Comparison of ENCODE assay signal across 8 cellular contexts in the genomic region with DNA sequence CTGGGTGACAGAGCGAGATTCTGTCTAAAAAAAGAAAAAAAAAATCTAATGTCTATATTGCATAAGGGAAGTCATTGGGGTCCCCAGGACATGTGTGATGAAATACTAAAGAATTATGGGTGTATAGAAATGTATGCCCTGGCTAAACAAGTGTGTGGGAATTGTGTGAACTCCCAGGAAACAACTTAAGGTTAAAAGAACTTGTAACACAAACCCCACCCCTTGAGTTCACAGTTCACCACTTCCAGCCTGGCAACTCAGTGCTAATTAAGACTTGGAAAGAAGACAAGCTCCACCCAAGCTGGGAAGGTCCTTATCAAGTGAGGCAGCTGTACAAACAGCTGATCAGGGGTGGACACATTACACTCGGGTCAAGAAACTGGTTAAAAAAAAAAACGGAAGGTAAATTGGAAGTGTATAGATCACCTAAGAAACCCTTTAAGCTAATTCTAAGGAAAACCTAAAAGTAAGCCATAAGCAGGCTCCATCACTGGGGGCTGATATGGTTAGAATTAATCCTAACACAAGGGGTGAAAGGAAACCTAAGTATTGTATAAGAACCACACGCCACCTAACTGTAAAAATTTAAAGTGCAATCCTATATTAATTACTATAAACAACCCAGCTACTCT. TPM values are rescaled to one million over a fixed set of nuclear protein-coding genes. Genes with fewer than 3 reads are reported as not detected.
DNase-seq lines count a peak whose midpoint lies in the region; FAIRE-seq and TF ChIP-seq lines count a peak whose summit lies in the region.

No MANE protein-coding gene starts in this region.

- H3K4me2 ChIP-seq in astrocyte (ENCODE audit: low read length) (no peak overlapping the region), smooth muscle cell (no peak overlapping the region)

- H2AFZ ChIP-seq in astrocyte (ENCODE audit: low read depth, low read length) (no peak overlapping the region), smooth muscle cell (ENCODE audit: low read depth) (no peak overlapping the region)

- no peak overlapping the region for H3K27ac Mint-ChIP-seq in astrocyte (ENCODE audit: unreplicated experiment)

- TF ChIP-seq POLR2A in NB4 (IDR thresholded peaks at IDR 0.05; ENCODE audit: extremely low read depth, insufficient read length) (no peak), GM12892 (IDR thresholded peaks at IDR 0.05; ENCODE audit: low read depth, low read length) (no peak), tibial nerve (IDR thresholded peaks at IDR 0.05) (no peak)

- FAIRE-seq in astrocyte (lab: Jason Lieb, UNC) (no peak), GM12892 (lab: Jason Lieb, UNC) (no peak), urothelium cell line (lab: Jason Lieb, UNC) (no peak)

- H3K36me3 ChIP-seq in astrocyte (ENCODE audit: insufficient read depth, low read length) (no peaks in the 10 kb centered on the region), smooth muscle cell (ENCODE audit: low read depth) (no peaks in the 10 kb centered on the region), tibial nerve (peaks cover 0 to 12% (median 0%) of the 10 kb centered on the region in 3 donors)

- H4K20me1 ChIP-seq in astrocyte (ENCODE audit: insufficient read depth, low read length) (no peaks in the 10 kb centered on the region), smooth muscle cell (ENCODE audit: low read depth) (no peaks in the 10 kb centered on the region)

- H3K9me3 Mint-ChIP-seq in astrocyte (ENCODE audit: unreplicated experiment): peaks cover 3% of the 10 kb centered on the region

- H3K4me3 ChIP-seq in NB4 (ENCODE audit: low read depth, low read length): no peak overlapping the region
- no peak overlapping the region for H3K4me3 ChIP-seq in astrocyte (ENCODE audit: insufficient read depth, low read depth, low read length)
- no peak overlapping the region for H3K4me3 ChIP-seq in smooth muscle cell
- no peak overlapping the region for H3K4me3 ChIP-seq in tibial nerve

- TF ChIP-seq EP300 in tibial nerve (IDR thresholded peaks at IDR 0.05): no peak

- WGBS in smooth muscle cell (ENCODE audit: low lambda C conversion rate): 60% methylated on average over 4 of the region's 4 CpGs
- WGBS in tibial nerve, 2 donors: 37 to 48% methylated on average over 4 of the region's 4 CpGs

- peaks cover 6% of the 10 kb centered on the region for H3K27me3 ChIP-seq in astrocyte (ENCODE audit: insufficient read depth, low read length)
- H3K27me3 ChIP-seq in smooth muscle cell (ENCODE audit: low read depth): peaks cover 6% of the 10 kb centered on the region
- H3K27me3 ChIP-seq in tibial nerve: no peaks in the 10 kb centered on the region

- H3K36me3 Mint-ChIP-seq in astrocyte (ENCODE audit: low read depth, unreplicated experiment): peaks cover 3% of the 10 kb centered on the region

- peaks cover 21% of the 10 kb centered on the region for H3K27me3 Mint-ChIP-seq in astrocyte (ENCODE audit: low read depth, unreplicated experiment)

- H3K4me1 Mint-ChIP-seq in astrocyte (ENCODE audit: low read depth, unreplicated experiment): peaks cover 33% of the 10 kb centered on the region

- H3K79me2 ChIP-seq in astrocyte (ENCODE audit: insufficient read depth, low read length): no peaks in the 10 kb centered on the region
- no peaks in the 10 kb centered on the region for H3K79me2 ChIP-seq in smooth muscle cell (ENCODE audit: low read depth)

- H3F3A ChIP-seq in smooth muscle cell (ENCODE audit: low read depth): peaks cover 16% of the 10 kb centered on the region

- TF ChIP-seq CTCF in NB4 (IDR thresholded peaks at IDR 0.05; ENCODE audit: low read depth, low read length) (no peak), astrocyte (IDR thresholded peaks at IDR 0.05; ENCODE audit: insufficient read depth, low read depth, low read length) (no peak), smooth muscle cell (IDR thresholded peaks at IDR 0.05; ENCODE audit: borderline replicate concordance, insufficient read depth, poor library complexity, severe bottlenecking) (no peak), tibial nerve (IDR thresholded peaks at IDR 0.05) (peak in 1 of 5 experiments; percentile 3)

- peak overlapping the region; percentile 42 for H3K4me3 Mint-ChIP-seq in astrocyte (ENCODE audit: unreplicated experiment)

- DNase-seq in DMS79 (lab: John Stamatoyannopoulos, UW) (peak; percentile 38), NB4 (ENCODE audit: low read depth) (peak; percentile 23), astrocyte (ENCODE audit: low read depth) (peak; percentile 18), mucosa of gallbladder (ENCODE audit: low spot score) (peak; percentile 79), GM12892 (ENCODE audit: insufficient read length) (no peak), urothelium cell line (ENCODE audit: low spot score) (no peak), smooth muscle cell (lab: John Stamatoyannopoulos, UW; ENCODE audit: unreplicated experiment) (no peak), tibial nerve (ENCODE audit: low spot score in 2 of 2) (no peak)

- H3K9ac ChIP-seq in astrocyte (ENCODE audit: low read length) (no peak overlapping the region), smooth muscle cell (ENCODE audit: low read depth) (no peak overlapping the region)

- peaks cover 30% of the 10 kb centered on the region for H3K4me1 ChIP-seq in astrocyte (ENCODE audit: insufficient read depth, low read length)
- peaks cover 36% of the 10 kb centered on the region for H3K4me1 ChIP-seq in smooth muscle cell (ENCODE audit: low read depth)
- peaks cover 0 to 45% (median 19%) of the 10 kb centered on the region in 4 donors for H3K4me1 ChIP-seq in tibial nerve

- H3K9me3 ChIP-seq in astrocyte (ENCODE audit: insufficient read depth, low read depth, low read length) (no peaks in the 10 kb centered on the region), smooth muscle cell (replicated peaks; ENCODE audit: low read depth) (no peaks in the 10 kb centered on the region), tibial nerve (no peaks in the 10 kb centered on the region)

- no peak overlapping the region for H3K27ac ChIP-seq in astrocyte (ENCODE audit: low read depth, low read length)
- no peak overlapping the region for H3K27ac ChIP-seq in smooth muscle cell (ENCODE audit: low read depth)
- peak overlapping the region in 2 of 4 donors; percentile 85 to 89 for H3K27ac ChIP-seq in tibial nerve

RNA-seq across cellular contexts. Expression of gene HLA-A, which starts 25.2 kb away (rescaled TPM):
- total RNA-seq in astrocyte: 327 and 501 TPM in 2 replicates
- total RNA-seq in mucosa of gallbladder: 1,097 TPM
- polyA plus RNA-seq in GM12892 (2012; ENCODE audit: missing spikeins): 940 TPM
- 287 and 310 TPM in 2 replicates for total RNA-seq in smooth muscle cell
- polyA plus RNA-seq in smooth muscle cell: 489 and 558 TPM in 2 replicates
- 100 to 1,000 TPM; 219 to 566 (median 521) TPM for total RNA-seq in tibial nerve

Comparison
In these comparisons a context has a peak if more than half of its experiments do, and no peak if none do; other contexts are left out.
1. DNase-seq: peak in DMS79 (single experiment), NB4 (single experiment), astrocyte (single experiment) and mucosa of gallbladder (single experiment); none in GM12892 (single experiment), urothelium cell line (single experiment), smooth muscle cell (single experiment) and tibial nerve (0 of 2).